ENCODE assay signal across 31 cellular contexts in genomic region chr4:186243331-186243730, GRCh38. TPM values are rescaled to one million over a fixed set of nuclear protein-coding genes. Genes with fewer than 3 reads are reported as not detected.
"Had no signal": no experiment of that assay in that cellular context is flagged by ENCODE, and none has a peak within 500 bp of the region (broad histone marks: within the 10 kb centered on the region; RNA-seq: fewer than 3 reads in every experiment).

No MANE protein-coding gene starts in this region.

- H3K27ac ChIP-seq: adrenal gland, brain microvascular endothelial cell, Peyer's patch, SJSA1 had no signal

- H3K4me2 ChIP-seq: SK-N-SH had no signal

- H3K9ac ChIP-seq: SK-N-SH had no signal

- ATAC-seq: activated naive CD4-positive, alpha-beta T cell treated with anti-CD3 and anti-CD28 coated beads, Interleukin-2, amount 50 U/mL, for 72 hours; activated T-cell treated with anti-CD3 and anti-CD28 coated beads, Interleukin-2, amount 50 U/mL, for 4 hours; PC-3 had no signal

- H3K36me3 ChIP-seq: adrenal gland, brain microvascular endothelial cell, Peyer's patch, SJSA1 had no signal

- H3K4me3 ChIP-seq: adrenal gland, Peyer's patch, SJSA1 had no signal

- H3K27me3 ChIP-seq: adrenal gland, brain microvascular endothelial cell, Peyer's patch, SJSA1 had no signal

- DNase-seq: activated CD4-positive, alpha-beta memory T cell treated with anti-CD3 and anti-CD28 coated beads for 36 hours; activated CD4-positive, alpha-beta T cell treated with anti-CD3 and anti-CD28 coated beads for 4 hours; activated CD4-positive, alpha-beta T cell treated with anti-CD3 and anti-CD28 coated beads, Interleukin-2, amount 50 U/mL, for 1 hour; activated CD4-positive, CD25-positive, alpha-beta regulatory T cell treated with anti-CD3 and anti-CD28 coated beads, Interleukin-2, amount 50 U/mL, for 72 hours; activated CD8-positive, alpha-beta memory T cell treated with anti-CD3 and anti-CD28 coated beads, Interleukin-2, amount 50 U/mL, for 4 hours; activated gamma-delta T cell treated with Interleukin-2 at 50 U/mL for 16 hours; activated naive CD4-positive, alpha-beta T cell treated with anti-CD3 and anti-CD28 coated beads for 36 hours; activated T-cell treated with anti-CD3 and anti-CD28 coated beads for 4 hours; activated T-cell treated with anti-CD3 and anti-CD28 coated beads, Interleukin-2, amount 50 U/mL, for 4 hours; adrenal gland; anterior cingulate cortex; brain microvascular endothelial cell; central memory CD4-positive, alpha-beta T cell; Karpas-422; NCI-H1048; NCI-H1105 treated with DMSO at 0.1 percent for 48 hours; NCI-H1436; NCI-H1694; NCI-H2029; NCI-H345; NCI-H524 treated with DMSO at 0.1 percent for 48 hours; PC-3; Peyer's patch; RPMI8226; SHP77 treated with DMSO at 0.1 percent for 48 hours; SK-N-SH had no signal

- H3K9me3 ChIP-seq: adrenal gland, Peyer's patch, SJSA1, SK-N-SH had no signal

- H3K4me1 ChIP-seq: adrenal gland, Peyer's patch, SJSA1 had no signal

RNA-seq across cellular contexts. Expression of gene KLKB1, which starts 16.0 kb away (rescaled TPM):
- total RNA-seq: activated CD4-positive, alpha-beta memory T cell treated with anti-CD3 and anti-CD28 coated beads for 36 hours; activated naive CD4-positive, alpha-beta T cell treated with anti-CD3 and anti-CD28 coated beads for 36 hours; activated T-helper 1 cell treated with anti-CD3 and anti-CD28 coated beads, Interleukin-12 subunit alpha, Interleukin-12 subunit beta, Interleukin-2, Interleukin-4 antibody, amounts not matched to agents 30 ng/mL and 10 ng/mL and 1 ng/mL, durations not matched to agents 14 hours and 24 hours and 36 hours; PC-3; SJSA1 had no signal

RNA-seq across cellular contexts. Expression of gene F11, which starts 22.7 kb away (rescaled TPM):
- total RNA-seq: activated CD4-positive, alpha-beta memory T cell treated with anti-CD3 and anti-CD28 coated beads for 36 hours; activated naive CD4-positive, alpha-beta T cell treated with anti-CD3 and anti-CD28 coated beads for 36 hours; activated naive CD4-positive, alpha-beta T cell treated with anti-CD3 and anti-CD28 coated beads, Interleukin-2, amount 50 U/mL, for 72 hours; activated T-cell treated with anti-CD3 and anti-CD28 coated beads, Interleukin-2, amount 50 U/mL, for 4 hours; activated T-helper 1 cell treated with anti-CD3 and anti-CD28 coated beads, Interleukin-12 subunit alpha, Interleukin-12 subunit beta, Interleukin-2, Interleukin-4 antibody, amounts not matched to agents 30 ng/mL and 10 ng/mL and 1 ng/mL, durations not matched to agents 14 hours and 24 hours and 36 hours; MCF 10A; NCI-H460; PC-3; SJSA1 had no signal
- polyA plus RNA-seq: SK-N-SH had no signal
